9 cellular contexts compared by ENCODE assay signal in the genomic region with DNA sequence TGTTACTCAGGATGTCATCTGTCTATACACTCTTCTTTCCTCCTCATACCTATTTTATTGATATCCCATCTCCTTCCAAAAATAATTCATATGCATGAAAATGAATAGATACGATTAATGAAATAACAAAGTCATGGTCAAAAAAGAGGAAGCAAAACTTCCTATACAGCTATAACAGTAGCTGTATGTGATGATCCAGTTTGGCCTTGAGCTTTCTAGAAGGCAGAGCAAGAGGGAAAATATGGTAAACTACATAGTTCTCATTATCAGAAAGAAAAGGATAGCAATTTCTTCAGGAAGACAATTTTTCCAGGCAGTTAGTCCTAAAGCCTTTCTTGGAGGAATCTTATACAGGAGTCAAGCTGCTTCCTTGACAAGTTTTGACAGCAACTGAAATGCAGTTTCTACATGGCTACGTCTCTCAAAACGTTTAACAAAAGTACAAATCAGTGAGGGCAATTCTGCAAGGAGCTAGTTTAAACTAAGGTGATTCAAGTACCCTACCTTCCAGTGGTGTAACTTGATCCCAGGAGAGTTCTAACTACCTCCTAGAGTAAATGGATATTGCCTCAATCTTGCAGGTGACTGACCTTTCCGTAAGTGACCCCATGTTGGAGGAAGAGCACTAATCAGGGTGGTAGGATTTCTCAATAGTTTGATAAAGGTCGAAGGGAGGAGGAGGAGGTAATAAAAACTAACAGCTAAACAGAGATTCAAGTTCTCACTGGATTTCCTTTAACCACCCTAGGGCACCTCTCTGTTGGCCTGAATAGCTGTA. TPM values are rescaled to one million over a fixed set of nuclear protein-coding genes. Genes with fewer than 3 reads are reported as not detected.
A peak's percentile ranks its signal among the peaks of the same experiment; 100 is the strongest.
DNase-seq lines count a peak whose midpoint lies in the region; TF ChIP-seq lines count a peak whose summit lies in the region.
"Had no signal": no experiment of that assay in that cellular context is flagged by ENCODE, and none has a peak within 500 bp of the region (broad histone marks: within the 10 kb centered on the region; RNA-seq: fewer than 3 reads in every experiment).

No MANE protein-coding gene starts in this region.

- no peaks in the 10 kb centered on the region for H3K27me3 Mint-ChIP-seq in T-helper 2 cell treated with Interferon-gamma antibody and Interleukin-4, amounts not matched to agents 5 μg/mL and 100 μg/mL, for 36 hours (ENCODE audit: low read depth)

- H3K9me3 ChIP-seq in Peyer's patch (no peaks in the 10 kb centered on the region), spleen (no peaks in the 10 kb centered on the region), tibial artery (no peaks in the 10 kb centered on the region)

- 24 to 44% (median 34%) methylated on average over 5 of the region's 5 CpGs for WGBS in spleen, 5 donors

- peaks cover 24% of the 10 kb centered on the region for H3K36me3 Mint-ChIP-seq in T-helper 2 cell treated with Interferon-gamma antibody and Interleukin-4, amounts not matched to agents 5 μg/mL and 100 μg/mL, for 36 hours (ENCODE audit: low read depth)

- H3K4me3 ChIP-seq in Peyer's patch (peak overlapping the region in 2 of 4 donors; percentile 78 to 79), fibroblast of pulmonary artery (replicated peaks; ENCODE audit: low read depth, low read length) (peak overlapping the region; percentile 72), spleen (peak overlapping the region in 6 of 8 donors; percentile 48 to 84 (median 54)), tibial artery (peak overlapping the region in 1 of 2 donors; percentile 61)

- TF ChIP-seq POLR2A in Peyer's patch (IDR thresholded peaks at IDR 0.05), result no peak
- TF ChIP-seq POLR2A in spleen (IDR thresholded peaks at IDR 0.05), result no peak

- H3K27ac ChIP-seq in Peyer's patch (peak overlapping the region in 3 of 4 donors; percentile 87 to 99 (median 95)), spleen (peak overlapping the region in 5 of 8 donors; percentile 93 to 99 (median 96)), tibial artery (no peak overlapping the region)

- H3K9me3 Mint-ChIP-seq in T-helper 2 cell treated with Interferon-gamma antibody and Interleukin-4, amounts not matched to agents 5 μg/mL and 100 μg/mL, for 36 hours, result no peaks in the 10 kb centered on the region

- H3K4me1 Mint-ChIP-seq in T-helper 2 cell treated with Interferon-gamma antibody and Interleukin-4, amounts not matched to agents 5 μg/mL and 100 μg/mL, for 36 hours (ENCODE audit: low read depth), result peaks cover 21% of the 10 kb centered on the region

- H3K4me3 Mint-ChIP-seq in T-helper 2 cell treated with Interferon-gamma antibody and Interleukin-4, amounts not matched to agents 5 μg/mL and 100 μg/mL, for 36 hours, result peak overlapping the region; percentile 94

- DNase-seq in T-helper 2 cell treated with Interferon-gamma antibody and Interleukin-4, amounts not matched to agents 5 μg/mL and 100 μg/mL, for 36 hours (ENCODE audit: low spot score), result no peak
- no peak for DNase-seq in T-helper 2 cell
- no peak for DNase-seq in Peyer's patch
- DNase-seq in fibroblast of pulmonary artery (ENCODE audit: low read depth), result no peak
- no peak for DNase-seq in spleen
- DNase-seq in nucleus accumbens (lab: John Stamatoyannopoulos, UW), result no peak
- DNase-seq in AG08395 (ENCODE audit: low spot score), result no peak
- no peak for DNase-seq in tibial artery
- DNase-seq: KG1 had no signal

- TF ChIP-seq CTCF in Peyer's patch (IDR thresholded peaks at IDR 0.05) (no peak), fibroblast of pulmonary artery (IDR thresholded peaks at IDR 0.05; ENCODE audit: low read length, missing control alignments) (no peak), spleen (IDR thresholded peaks at IDR 0.05 in 8 of 11, conservative IDR thresholded peaks at IDR 0.05 in 3 of 11) (no peak), tibial artery (IDR thresholded peaks at IDR 0.05) (no peak)

- peak overlapping the region; percentile 96 for H3K27ac Mint-ChIP-seq in T-helper 2 cell treated with Interferon-gamma antibody and Interleukin-4, amounts not matched to agents 5 μg/mL and 100 μg/mL, for 36 hours

- no peaks in the 10 kb centered on the region for H3K36me3 ChIP-seq in Peyer's patch
- peaks cover 0 to 8% (median 0%) of the 10 kb centered on the region in 6 donors for H3K36me3 ChIP-seq in spleen
- no peaks in the 10 kb centered on the region for H3K36me3 ChIP-seq in tibial artery

- H3K4me1 ChIP-seq in Peyer's patch (peaks cover 0 to 27% (median 0%) of the 10 kb centered on the region in 4 donors), spleen (peaks cover 12 to 29% (median 22%) of the 10 kb centered on the region in 6 donors), tibial artery (peaks cover 0 to 18% (median 11%) of the 10 kb centered on the region in 4 donors)

- intact Hi-C loops in spleen (cut with DNase I; ENCODE audit: low total_unique reads), result no loop called here
- intact Hi-C loops in tibial artery (cut with DNase I; ENCODE audit: low total_unique reads), result no loop called here

- H3K27me3 ChIP-seq in Peyer's patch, result no peaks in the 10 kb centered on the region
- H3K27me3 ChIP-seq in spleen (replicated peaks in 1 of 7), result no peaks in the 10 kb centered on the region
- no peaks in the 10 kb centered on the region for H3K27me3 ChIP-seq in tibial artery

RNA-seq across cellular contexts. Expression of gene SPAG5, which starts 1.0 kb away (rescaled TPM):
- total RNA-seq in Peyer's patch (10 to 100 TPM; 40.3 to 67.7 (median 49.6) TPM), spleen (10 to 100 TPM in 5 of 7 donors, 1 to 10 TPM in 2; 6.2 to 19.7 (median 14.3) TPM)
- 10 to 100 TPM in 2 of 3 donors, 1 to 10 TPM in 1; 9.6 to 18.0 (median 14.9) TPM for polyA plus RNA-seq in spleen

RNA-seq across cellular contexts. Expression of gene RSKR, which starts 16.2 kb away (rescaled TPM):
- total RNA-seq in Peyer's patch (10 to 100 TPM; 11.6 to 36.8 (median 23.3) TPM), spleen (10 to 100 TPM; 11.6 to 30.9 (median 19.3) TPM)
- polyA plus RNA-seq in spleen, result 1 to 10 TPM; 2.1 to 4.5 (median 2.8) TPM

RNA-seq across cellular contexts. Expression of gene ALDOC, which starts 21.1 kb away (rescaled TPM):
- total RNA-seq in Peyer's patch (100 to 1,000 TPM in 2 of 4 donors, 10 to 100 TPM in 2; 14.9 to 192 (median 120) TPM), spleen (10 to 100 TPM; 18.1 to 64.4 (median 40.3) TPM)
- 10 to 100 TPM; 16.9 to 24.8 (median 19.1) TPM for polyA plus RNA-seq in spleen

RNA-seq across cellular contexts. Expression of gene PIGS, which starts 26.5 kb away (rescaled TPM):
- total RNA-seq in Peyer's patch, result 100 to 1,000 TPM in 2 of 4 donors, 10 to 100 TPM in 2; 47.0 to 188 (median 107) TPM
- total RNA-seq in spleen, result 10 to 100 TPM; 43.7 to 77.6 (median 56.4) TPM
- 10 to 100 TPM; 13.3 to 21.4 (median 17.6) TPM for polyA plus RNA-seq in spleen

RNA-seq across cellular contexts. Expression of gene UNC119, which starts 45.4 kb away (rescaled TPM):
- total RNA-seq in Peyer's patch (10 to 100 TPM; 22.6 to 39.2 (median 31.4) TPM), spleen (10 to 100 TPM; 41.5 to 76.0 (median 65.7) TPM)
- 10 to 100 TPM; 52.9 to 68.6 (median 59.1) TPM for polyA plus RNA-seq in spleen

Comparison
In these comparisons a context has a peak if more than half of its experiments do, and no peak if none do; other contexts are left out.
1. H3K27ac ChIP-seq: peak in Peyer's patch (3 of 4) and spleen (5 of 8); none in tibial artery (0 of 2).